ENCODE assay signal across 28 cellular contexts in genomic region chr3:128273841-128274573, GRCh38.
DNase-seq lines count a peak whose midpoint lies in the region; FAIRE-seq and TF ChIP-seq lines count a peak whose summit lies in the region.
"Had no signal": no experiment of that assay in that cellular context is flagged by ENCODE, and none has a peak within 500 bp of the region (broad histone marks: within the 10 kb centered on the region; RNA-seq: fewer than 3 reads in every experiment).

No MANE protein-coding gene starts in this region.

- H3K36me3 ChIP-seq in PC-9 (ENCODE audit: low read depth) (no peaks in the 10 kb centered on the region), osteoblast (ENCODE audit: insufficient read depth, low read length) (no peaks in the 10 kb centered on the region)
- H3K36me3 ChIP-seq: breast epithelium, gastrocnemius medialis, thyroid gland had no signal

- FAIRE-seq in RCC 7860 (lab: Jason Lieb, UNC) = no peak
- FAIRE-seq: GM12891 had no signal

- no peak overlapping the region for H3K4me3 ChIP-seq in PC-9
- H3K4me3 ChIP-seq in osteoblast (ENCODE audit: insufficient read depth, low read length) = no peak overlapping the region
- H3K4me3 ChIP-seq: breast epithelium, esophagus squamous epithelium, gastrocnemius medialis, GM23248, hepatocyte, skin epidermis, stomach, thyroid gland had no signal

- H3K4me1 ChIP-seq in PC-9 (replicated peaks; ENCODE audit: insufficient read depth) (peaks cover 51% of the 10 kb centered on the region), osteoblast (ENCODE audit: insufficient read depth, low read length) (peaks cover 25% of the 10 kb centered on the region)
- H3K4me1 ChIP-seq: breast epithelium had no signal

- no peaks in the 10 kb centered on the region for H3K9me2 ChIP-seq in PC-9 (ENCODE audit: insufficient read depth)

- peak overlapping the region; percentile 52 for H3K4me2 ChIP-seq in PC-9
- H3K4me2 ChIP-seq in osteoblast (ENCODE audit: insufficient read depth, low read length) = no peak overlapping the region
- H3K4me2 ChIP-seq: hepatocyte had no signal

- BruUV-seq in PC-9 (replicated peaks; lab: Mats Ljungman, UMichigan) = no TSS peak

- H3K27ac ChIP-seq in PC-9 (peak overlapping the region; percentile 99), osteoblast (ENCODE audit: low read depth, low read length) (peak overlapping the region; percentile 25)
- H3K27ac ChIP-seq: breast epithelium, esophagus squamous epithelium, GM23248, hepatocyte, skin epidermis, stomach had no signal

- peaks cover 10% of the 10 kb centered on the region for H3F3A ChIP-seq in PC-9 (ENCODE audit: insufficient read depth, low read depth)

- H2AFZ ChIP-seq in PC-9 (no peak overlapping the region), osteoblast (ENCODE audit: low read length) (no peak overlapping the region)
- H2AFZ ChIP-seq: GM23248, hepatocyte had no signal

- POLR2A ChIA-PET in PC-9 (lab: Charles Lee; ENCODE audit: unreplicated experiment) = interaction anchor here (0.6 to 0.7 kb wide), 2 partner anchors 64 to 160 kb away, joined by 3 to 5 read pairs; no protein-coding TSS in a partner anchor

- no peaks in the 10 kb centered on the region for H3K27me3 ChIP-seq in PC-9 (ENCODE audit: insufficient read depth, low read depth)
- H3K27me3 ChIP-seq in osteoblast (ENCODE audit: insufficient read depth, low read length) = no peaks in the 10 kb centered on the region
- H3K27me3 ChIP-seq: breast epithelium, esophagus squamous epithelium, gastrocnemius medialis, hepatocyte, stomach, thyroid gland had no signal

- H4K20me1 ChIP-seq in PC-9 (ENCODE audit: insufficient read depth) (no peaks in the 10 kb centered on the region), osteoblast (ENCODE audit: insufficient read depth, low read length) (peaks cover 6% of the 10 kb centered on the region)

- CTCF ChIA-PET in PC-9 (lab: Charles Lee) = no interaction called here

- H3K79me2 ChIP-seq in PC-9 (ENCODE audit: low read depth) (peaks cover 11% of the 10 kb centered on the region; the same call in 1 of the 2 replicates), osteoblast (ENCODE audit: insufficient read depth, low read length) (no peaks in the 10 kb centered on the region)
- H3K79me2 ChIP-seq: hepatocyte had no signal

- H3K9me3 ChIP-seq in PC-9 (ENCODE audit: insufficient read depth, low read depth) = no peaks in the 10 kb centered on the region
- no peaks in the 10 kb centered on the region for H3K9me3 ChIP-seq in osteoblast (ENCODE audit: low read depth, low read length)
- H3K9me3 ChIP-seq: breast epithelium, esophagus squamous epithelium, gastrocnemius medialis, stomach, thyroid gland had no signal

- intact Hi-C loops in PC-9 (cut with micrococcal nuclease; ENCODE audit: unreplicated experiment) = no loop called here

- DNase-seq in activated CD8-positive, alpha-beta memory T cell treated with anti-CD3 and anti-CD28 coated beads, Interleukin-2, amount 50 U/mL, for 48 hours = peak; percentile 35
- no peak for DNase-seq in activated CD8-positive, alpha-beta memory T cell treated with anti-CD3 and anti-CD28 coated beads, Interleukin-2, amount 50 U/mL, for 4 hours
- no peak for DNase-seq in PC-9
- DNase-seq in ecto neural progenitor cell (ENCODE audit: low spot score) = peak; percentile 39
- DNase-seq in osteoblast (ENCODE audit: insufficient read length, low spot score, missing footprints) = no peak
- DNase-seq in GOT3 (lab: John Stamatoyannopoulos, UW) = no peak
- no peak for DNase-seq in RCC 7860 (ENCODE audit: low spot score)
- no peak for DNase-seq in foreskin melanocyte
- DNase-seq: activated CD4-positive, alpha-beta T cell treated with anti-CD3 and anti-CD28 coated beads for 4 hours; activated naive CD4-positive, alpha-beta T cell treated with Interleukin-2 at 50 U/mL for 16 hours; amygdala; CD4-positive, CD25-positive, alpha-beta regulatory T cell; effector memory CD8-positive, alpha-beta T cell; esophagus squamous epithelium; KBM-7; left colon; MM.1S; NCI-H1417; NCI-H2081; occipital lobe; stomach; thyroid gland had no signal

- TF ChIP-seq CTCF in PC-9 (conservative IDR thresholded peaks at IDR 0.05) = no peak
- TF ChIP-seq CTCF in osteoblast (IDR thresholded peaks at IDR 0.05; ENCODE audit: extremely low read depth, low read depth, low read length) = no peak

Comparison
In these comparisons a context has a peak if more than half of its experiments do, and no peak if none do; other contexts are left out.
1. DNase-seq: peak in activated CD8-positive, alpha-beta memory T cell treated with anti-CD3 and anti-CD28 coated beads, Interleukin-2, amount 50 U/mL, for 48 hours (single experiment) and ecto neural progenitor cell (single experiment); none in activated CD8-positive, alpha-beta memory T cell treated with anti-CD3 and anti-CD28 coated beads, Interleukin-2, amount 50 U/mL, for 4 hours (single experiment), PC-9 (0 of 2), osteoblast (single experiment), GOT3 (single experiment), RCC 7860 (single experiment) and foreskin melanocyte (single experiment).